8 cellular contexts compared by ENCODE assay signal in the genomic region with DNA sequence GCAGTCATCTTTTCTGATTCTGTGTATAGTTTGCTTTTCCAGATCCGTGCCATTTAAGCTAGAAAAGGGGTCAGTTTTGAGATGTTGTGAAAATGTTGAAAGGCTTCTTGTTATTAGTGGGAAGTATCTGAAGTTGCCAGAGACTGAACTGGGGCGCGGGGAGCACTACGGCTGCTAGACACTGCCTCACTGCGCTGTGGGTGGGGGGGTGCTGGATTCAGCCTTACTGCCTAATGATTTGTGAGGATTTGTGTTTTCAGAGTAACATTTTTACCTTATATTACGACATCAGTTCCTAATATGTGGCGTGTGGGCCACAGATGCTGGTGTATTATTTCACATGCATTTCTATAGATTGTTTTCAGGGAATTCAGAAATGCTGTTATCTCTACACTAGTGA. TPM values are rescaled to one million over a fixed set of nuclear protein-coding genes. Genes with fewer than 3 reads are reported as not detected.
A peak's percentile ranks its signal among the peaks of the same experiment; 100 is the strongest.
DNase-seq lines count a peak whose midpoint lies in the region; ATAC-seq, FAIRE-seq and TF ChIP-seq lines count a peak whose summit lies in the region.
"Not testable (repeated sequence)": the region's sequence is repeated elsewhere in the genome, so short reads cannot be mapped to it uniquely, and the experiment has no call there.

No MANE protein-coding gene starts in this region.

- not testable (repeated sequence) for H3K9me3 Mint-ChIP-seq in activated B cell treated with CpG ODN at 0.5 μM for 24 hours; activated naive CD4-positive, alpha-beta T cell treated with anti-CD3 and anti-CD28 coated beads for 36 hours

- not testable (repeated sequence) for ATAC-seq in activated B cell treated with CpG ODN at 0.5 μM for 24 hours (ENCODE audit: low read depth)

- DNase-seq in MV-4-11 (lab: John Stamatoyannopoulos, UW) = peak; percentile 2
- DNase-seq in activated B cell treated with CpG ODN at 0.5 μM for 24 hours; activated naive CD4-positive, alpha-beta T cell treated with anti-CD3 and anti-CD28 coated beads for 36 hours; colonic mucosa; keratinocyte (ENCODE audit: low read depth, low spot score); osteoblast (ENCODE audit: insufficient read length, low spot score, missing footprints): not testable (repeated sequence)

- H4K20me1 ChIP-seq in keratinocyte (ENCODE audit: control insufficient read depth, extremely low read depth, insufficient read depth, low read length) (peaks cover 10% of the 10 kb centered on the region), osteoblast (ENCODE audit: insufficient read depth, low read length) (peaks cover 20% of the 10 kb centered on the region)

- POLR2A ChIA-PET in activated B cell treated with CpG ODN at 0.5 μM for 24 hours (lab: Charles Lee) = not testable (repeated sequence)

- H3K27me3 ChIP-seq in ACC112 (ENCODE audit: insufficient read depth, low read length); colonic mucosa; keratinocyte (ENCODE audit: control insufficient read depth, extremely low read depth, insufficient read depth, low read length); osteoblast (ENCODE audit: insufficient read depth, low read length): not testable (repeated sequence)

- peaks cover 22% of the 10 kb centered on the region for H3K4me1 Mint-ChIP-seq in activated B cell treated with CpG ODN at 0.5 μM for 24 hours
- H3K4me1 Mint-ChIP-seq in activated naive CD4-positive, alpha-beta T cell treated with anti-CD3 and anti-CD28 coated beads for 36 hours (ENCODE audit: low read depth) = peaks cover 39% of the 10 kb centered on the region

- CTCF ChIA-PET in activated B cell treated with CpG ODN at 0.5 μM for 24 hours (lab: Charles Lee); activated naive CD4-positive, alpha-beta T cell treated with anti-CD3 and anti-CD28 coated beads for 36 hours (lab: Charles Lee): not testable (repeated sequence)

- not testable (repeated sequence) for FAIRE-seq in keratinocyte (lab: Jason Lieb, UNC)

- not testable (repeated sequence) for TF ChIP-seq CTCF in activated B cell treated with CpG ODN at 0.5 μM for 24 hours (IDR thresholded peaks at IDR 0.05); colonic mucosa (IDR thresholded peaks at IDR 0.05); keratinocyte (optimal IDR thresholded peaks at IDR 0.05 in 1 of 3, IDR thresholded peaks at IDR 0.05 in 1 of 3, conservative IDR thresholded peaks at IDR 0.05 in 1 of 3; ENCODE audit: extremely low read depth in 1 of 3, insufficient read depth in 2 of 3, low read length in 3 of 3); osteoblast (IDR thresholded peaks at IDR 0.05; ENCODE audit: extremely low read depth, low read depth, low read length)

- H3K4me3 ChIP-seq in ACC112 (ENCODE audit: low read depth, low read length) (peak overlapping the region; percentile 74), GM08714 (ENCODE audit: low read length) (peak overlapping the region; percentile 61; the same call in 1 of the 2 replicates), colonic mucosa (peak overlapping the region; percentile 97), keratinocyte (ENCODE audit: control insufficient read depth in 2 of 3, extremely low read depth in 1 of 3, insufficient read depth in 2 of 3, low read depth in 1 of 3, low read length in 3 of 3) (peak overlapping the region in 2 of 3 experiments; percentile 52 to 93), osteoblast (ENCODE audit: insufficient read depth, low read length) (peak overlapping the region; percentile 87)

- not testable (repeated sequence) for H3K9ac ChIP-seq in colonic mucosa (ENCODE audit: low read depth in 2 of 2, low read length in 2 of 2)
- H3K9ac ChIP-seq in keratinocyte (ENCODE audit: control insufficient read depth, extremely low read depth, insufficient read depth, low read length) = peak overlapping the region; percentile 22

- H3K36me3 ChIP-seq in ACC112 (ENCODE audit: insufficient read depth, low read length); colonic mucosa; keratinocyte (ENCODE audit: control insufficient read depth in 2 of 2, extremely low read depth in 1 of 2, insufficient read depth in 2 of 2, low read length in 2 of 2): not testable (repeated sequence)
- H3K36me3 ChIP-seq in osteoblast (ENCODE audit: insufficient read depth, low read length) = peaks cover 33% of the 10 kb centered on the region

- not testable (repeated sequence) for H3K27ac ChIP-seq in ACC112 (ENCODE audit: low read depth, low read length); colonic mucosa; keratinocyte (ENCODE audit: control insufficient read depth, insufficient read depth, low read length)
- H3K27ac ChIP-seq in osteoblast (ENCODE audit: low read depth, low read length) = peak overlapping the region; percentile 58

- H3K9me1 ChIP-seq in keratinocyte (ENCODE audit: control insufficient read depth, extremely low read depth, insufficient read depth, low read length) = not testable (repeated sequence)

- H3K79me2 ChIP-seq in ACC112 (ENCODE audit: control insufficient read depth, insufficient read depth, low read length, unreplicated experiment) = peaks cover 42% of the 10 kb centered on the region
- H3K79me2 ChIP-seq in keratinocyte (ENCODE audit: control insufficient read depth, insufficient read depth, low read length) = peaks cover 49% of the 10 kb centered on the region
- peaks cover 59% of the 10 kb centered on the region for H3K79me2 ChIP-seq in osteoblast (ENCODE audit: insufficient read depth, low read length)

- H3K27me3 Mint-ChIP-seq in activated B cell treated with CpG ODN at 0.5 μM for 24 hours; activated naive CD4-positive, alpha-beta T cell treated with anti-CD3 and anti-CD28 coated beads for 36 hours (ENCODE audit: low read depth): not testable (repeated sequence)

- not testable (repeated sequence) for H3K27ac Mint-ChIP-seq in activated B cell treated with CpG ODN at 0.5 μM for 24 hours; activated naive CD4-positive, alpha-beta T cell treated with anti-CD3 and anti-CD28 coated beads for 36 hours

- peak overlapping the region; percentile 17 for H3K4me3 Mint-ChIP-seq in activated B cell treated with CpG ODN at 0.5 μM for 24 hours
- H3K4me3 Mint-ChIP-seq in activated naive CD4-positive, alpha-beta T cell treated with anti-CD3 and anti-CD28 coated beads for 36 hours = peak overlapping the region; percentile 86

- H3K4me2 ChIP-seq in keratinocyte (ENCODE audit: control insufficient read depth, extremely low read depth, insufficient read depth, low read depth, low read length) (peak overlapping the region; percentile 45), osteoblast (ENCODE audit: insufficient read depth, low read length) (peak overlapping the region; percentile 78)

- intact Hi-C loops in activated B cell treated with CpG ODN at 0.5 μM for 24 hours (cut with micrococcal nuclease) = loop anchor here (5.0 kb wide), 1 partner anchor 1359 kb away; no protein-coding TSS in a partner anchor
- intact Hi-C loops in activated naive CD4-positive, alpha-beta T cell treated with anti-CD3 and anti-CD28 coated beads for 36 hours (cut with micrococcal nuclease) = loop anchor here (5.0 kb wide), 2 partner anchors 339 to 1359 kb away; a partner anchor contains a TSS
- intact Hi-C loops in colonic mucosa (cut with DNase I) = not testable (repeated sequence)

- dilution Hi-C loops in keratinocyte (cut with MboI; ENCODE audit: extremely low pct_ligation_motif_present, low sequenced_read_pairs) = not testable (repeated sequence)

- H3K36me3 Mint-ChIP-seq in activated B cell treated with CpG ODN at 0.5 μM for 24 hours (ENCODE audit: low read depth) = peaks cover 37% of the 10 kb centered on the region
- peaks cover 24% of the 10 kb centered on the region for H3K36me3 Mint-ChIP-seq in activated naive CD4-positive, alpha-beta T cell treated with anti-CD3 and anti-CD28 coated beads for 36 hours (ENCODE audit: low read depth)

- H2AFZ ChIP-seq in ACC112 (ENCODE audit: low read length, unreplicated experiment); keratinocyte (ENCODE audit: control insufficient read depth, low read length); osteoblast (ENCODE audit: low read length): not testable (repeated sequence)

- peaks cover 11% of the 10 kb centered on the region for H3K4me1 ChIP-seq in ACC112 (ENCODE audit: control insufficient read depth, insufficient read depth, low read length, unreplicated experiment)
- not testable (repeated sequence) for H3K4me1 ChIP-seq in colonic mucosa
- peaks cover 11% of the 10 kb centered on the region for H3K4me1 ChIP-seq in keratinocyte (ENCODE audit: control insufficient read depth, extremely low read depth, insufficient read depth, low read length)
- H3K4me1 ChIP-seq in osteoblast (ENCODE audit: insufficient read depth, low read length) = peaks cover 11% of the 10 kb centered on the region

- H3K9me3 ChIP-seq in colonic mucosa; keratinocyte (ENCODE audit: control insufficient read depth, low read depth, low read length); osteoblast (ENCODE audit: low read depth, low read length): not testable (repeated sequence)

RNA-seq across cellular contexts. Expression of a gene that starts 2.0 kb away (rescaled TPM):
- 113 and 116 TPM in 2 replicates for total RNA-seq in activated B cell treated with CpG ODN at 0.5 μM for 24 hours
- total RNA-seq in activated naive CD4-positive, alpha-beta T cell treated with anti-CD3 and anti-CD28 coated beads for 36 hours = 10 to 100 TPM; 61.1 to 62.8 TPM
- total RNA-seq in colonic mucosa = 100 to 1,000 TPM; 111 to 142 TPM
- polyA plus RNA-seq in keratinocyte = 276 to 329 TPM (median 309 TPM) in 3 replicates
- 118 TPM for polyA plus RNA-seq in keratinocyte (2011; ENCODE audit: low read depth)
- polyA plus RNA-seq in keratinocyte (2011; cell fraction: cytosol; rRNA removed) = 264 and 313 TPM in 2 replicates
- 201 and 202 TPM in 2 replicates for polyA plus RNA-seq in keratinocyte (2011; cell fraction: nucleus; rRNA removed)
- 192 and 230 TPM in 2 replicates for polyA plus RNA-seq in keratinocyte (2012; ENCODE audit: low replicate concordance)
- polyA minus RNA-seq in keratinocyte = 225 to 246 TPM (median 233 TPM) in 3 replicates
- polyA minus RNA-seq in keratinocyte (2011; cell fraction: cytosol; rRNA and poly(A)+ RNA removed) = 130 TPM
- polyA minus RNA-seq in keratinocyte (2011; cell fraction: nucleus; rRNA and poly(A)+ RNA removed) = 51.4 and 70.7 TPM in 2 replicates
- 60.1 and 71.3 TPM in 2 replicates for total RNA-seq in osteoblast

RNA-seq across cellular contexts. Expression of a gene that starts 48.0 kb away (rescaled TPM):
- total RNA-seq in activated B cell treated with CpG ODN at 0.5 μM for 24 hours (5.1 and 6.1 TPM in 2 replicates), colonic mucosa (1 to 10 TPM; 1.9 to 2.1 TPM), osteoblast (52.2 and 54.6 TPM in 2 replicates)
- 1 to 10 TPM; 4.1 to 5.5 TPM for total RNA-seq in activated naive CD4-positive, alpha-beta T cell treated with anti-CD3 and anti-CD28 coated beads for 36 hours
- 0.23 to 0.51 TPM (median 0.24 TPM) in 3 replicates for polyA plus RNA-seq in keratinocyte
- 0.40 TPM for polyA plus RNA-seq in keratinocyte (2011; ENCODE audit: low read depth)
- 0.16 and 0.26 TPM in 2 replicates for polyA plus RNA-seq in keratinocyte (2011; cell fraction: cytosol; rRNA removed)
- 0.61 and 0.84 TPM in 2 replicates for polyA plus RNA-seq in keratinocyte (2011; cell fraction: nucleus; rRNA removed)
- 0.59 and 0.64 TPM in 2 replicates for polyA plus RNA-seq in keratinocyte (2012; ENCODE audit: low replicate concordance)
- 0.20 to 0.59 TPM (median 0.42 TPM) in 3 replicates for polyA minus RNA-seq in keratinocyte
- polyA minus RNA-seq in keratinocyte (2011; cell fraction: cytosol; rRNA and poly(A)+ RNA removed) = 0.38 TPM
- 0.32 and 2.1 TPM in 2 replicates for polyA minus RNA-seq in keratinocyte (2011; cell fraction: nucleus; rRNA and poly(A)+ RNA removed)

RNA-seq across cellular contexts. Expression of a gene that starts 55.4 kb away (rescaled TPM):
- total RNA-seq in activated B cell treated with CpG ODN at 0.5 μM for 24 hours (90.5 and 95.7 TPM in 2 replicates), colonic mucosa (100 to 1,000 TPM; 285 to 414 TPM), osteoblast (83.6 and 84.6 TPM in 2 replicates)
- total RNA-seq in activated naive CD4-positive, alpha-beta T cell treated with anti-CD3 and anti-CD28 coated beads for 36 hours = 100 to 1,000 TPM; 133 to 136 TPM
- 118 to 179 TPM (median 178 TPM) in 3 replicates for polyA plus RNA-seq in keratinocyte
- 79.2 TPM for polyA plus RNA-seq in keratinocyte (2011; ENCODE audit: low read depth)
- polyA plus RNA-seq in keratinocyte (2011; cell fraction: cytosol; rRNA removed) = 93.4 and 117 TPM in 2 replicates
- 213 and 214 TPM in 2 replicates for polyA plus RNA-seq in keratinocyte (2011; cell fraction: nucleus; rRNA removed)
- 133 and 179 TPM in 2 replicates for polyA plus RNA-seq in keratinocyte (2012; ENCODE audit: low replicate concordance)
- 232 to 318 TPM (median 239 TPM) in 3 replicates for polyA minus RNA-seq in keratinocyte
- 144 TPM for polyA minus RNA-seq in keratinocyte (2011; cell fraction: cytosol; rRNA and poly(A)+ RNA removed)
- polyA minus RNA-seq in keratinocyte (2011; cell fraction: nucleus; rRNA and poly(A)+ RNA removed) = 112 and 144 TPM in 2 replicates

RNA-seq across cellular contexts. Expression of a gene that starts 55.5 kb away (rescaled TPM):
- total RNA-seq in activated B cell treated with CpG ODN at 0.5 μM for 24 hours (5.7 and 6.4 TPM in 2 replicates), colonic mucosa (1 to 10 TPM; 3.5 to 5.3 TPM), osteoblast (4.3 and 6.2 TPM in 2 replicates)
- 1 to 10 TPM; 3.6 to 4.0 TPM for total RNA-seq in activated naive CD4-positive, alpha-beta T cell treated with anti-CD3 and anti-CD28 coated beads for 36 hours
- polyA plus RNA-seq in keratinocyte = 4.6 to 5.7 TPM (median 4.9 TPM) in 3 replicates
- polyA plus RNA-seq in keratinocyte (2011; ENCODE audit: low read depth) = 5.7 TPM
- 4.1 TPM in 2 replicates for polyA plus RNA-seq in keratinocyte (2011; cell fraction: cytosol; rRNA removed)
- 10.1 and 11.2 TPM in 2 replicates for polyA plus RNA-seq in keratinocyte (2011; cell fraction: nucleus; rRNA removed)
- 3.9 and 5.3 TPM in 2 replicates for polyA plus RNA-seq in keratinocyte (2012; ENCODE audit: low replicate concordance)
- polyA minus RNA-seq in keratinocyte = 2.8 to 4.7 TPM (median 3.9 TPM) in 3 replicates
- polyA minus RNA-seq in keratinocyte (2011; cell fraction: cytosol; rRNA and poly(A)+ RNA removed) = 3.6 TPM
- 4.2 and 6.7 TPM in 2 replicates for polyA minus RNA-seq in keratinocyte (2011; cell fraction: nucleus; rRNA and poly(A)+ RNA removed)
